1 cellular context compared by ENCODE assay signal in genomic region chr5:12911156-12911555, GRCh38.
TF ChIP-seq lines count a peak whose summit lies in the region.

No MANE protein-coding gene starts in this region.

TF ChIP-seq in SK-N-SH, 30 proteins besides CTCF, POLR2A, EP300 and RAD21 (continued from another document):
- TF ChIP-seq, protein P1, sequence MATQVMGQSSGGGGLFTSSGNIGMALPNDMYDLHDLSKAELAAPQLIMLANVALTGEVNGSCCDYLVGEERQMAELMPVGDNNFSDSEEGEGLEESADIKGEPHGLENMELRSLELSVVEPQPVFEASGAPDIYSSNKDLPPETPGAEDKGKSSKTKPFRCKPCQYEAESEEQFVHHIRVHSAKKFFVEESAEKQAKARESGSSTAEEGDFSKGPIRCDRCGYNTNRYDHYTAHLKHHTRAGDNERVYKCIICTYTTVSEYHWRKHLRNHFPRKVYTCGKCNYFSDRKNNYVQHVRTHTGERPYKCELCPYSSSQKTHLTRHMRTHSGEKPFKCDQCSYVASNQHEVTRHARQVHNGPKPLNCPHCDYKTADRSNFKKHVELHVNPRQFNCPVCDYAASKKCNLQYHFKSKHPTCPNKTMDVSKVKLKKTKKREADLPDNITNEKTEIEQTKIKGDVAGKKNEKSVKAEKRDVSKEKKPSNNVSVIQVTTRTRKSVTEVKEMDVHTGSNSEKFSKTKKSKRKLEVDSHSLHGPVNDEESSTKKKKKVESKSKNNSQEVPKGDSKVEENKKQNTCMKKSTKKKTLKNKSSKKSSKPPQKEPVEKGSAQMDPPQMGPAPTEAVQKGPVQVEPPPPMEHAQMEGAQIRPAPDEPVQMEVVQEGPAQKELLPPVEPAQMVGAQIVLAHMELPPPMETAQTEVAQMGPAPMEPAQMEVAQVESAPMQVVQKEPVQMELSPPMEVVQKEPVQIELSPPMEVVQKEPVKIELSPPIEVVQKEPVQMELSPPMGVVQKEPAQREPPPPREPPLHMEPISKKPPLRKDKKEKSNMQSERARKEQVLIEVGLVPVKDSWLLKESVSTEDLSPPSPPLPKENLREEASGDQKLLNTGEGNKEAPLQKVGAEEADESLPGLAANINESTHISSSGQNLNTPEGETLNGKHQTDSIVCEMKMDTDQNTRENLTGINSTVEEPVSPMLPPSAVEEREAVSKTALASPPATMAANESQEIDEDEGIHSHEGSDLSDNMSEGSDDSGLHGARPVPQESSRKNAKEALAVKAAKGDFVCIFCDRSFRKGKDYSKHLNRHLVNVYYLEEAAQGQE (IDR thresholded peaks at IDR 0.05; ENCODE audit: low read depth, low read length), result no peak
- TF ChIP-seq IRF3 (IDR thresholded peaks at IDR 0.05; ENCODE audit: low read depth, low read length), result no peak
- no peak for TF ChIP-seq FOSL2 (IDR thresholded peaks at IDR 0.05; ENCODE audit: borderline replicate concordance, low read depth)
- no peak for TF ChIP-seq RCOR1 (IDR thresholded peaks at IDR 0.05; ENCODE audit: low read length)
- TF ChIP-seq, protein P2, sequence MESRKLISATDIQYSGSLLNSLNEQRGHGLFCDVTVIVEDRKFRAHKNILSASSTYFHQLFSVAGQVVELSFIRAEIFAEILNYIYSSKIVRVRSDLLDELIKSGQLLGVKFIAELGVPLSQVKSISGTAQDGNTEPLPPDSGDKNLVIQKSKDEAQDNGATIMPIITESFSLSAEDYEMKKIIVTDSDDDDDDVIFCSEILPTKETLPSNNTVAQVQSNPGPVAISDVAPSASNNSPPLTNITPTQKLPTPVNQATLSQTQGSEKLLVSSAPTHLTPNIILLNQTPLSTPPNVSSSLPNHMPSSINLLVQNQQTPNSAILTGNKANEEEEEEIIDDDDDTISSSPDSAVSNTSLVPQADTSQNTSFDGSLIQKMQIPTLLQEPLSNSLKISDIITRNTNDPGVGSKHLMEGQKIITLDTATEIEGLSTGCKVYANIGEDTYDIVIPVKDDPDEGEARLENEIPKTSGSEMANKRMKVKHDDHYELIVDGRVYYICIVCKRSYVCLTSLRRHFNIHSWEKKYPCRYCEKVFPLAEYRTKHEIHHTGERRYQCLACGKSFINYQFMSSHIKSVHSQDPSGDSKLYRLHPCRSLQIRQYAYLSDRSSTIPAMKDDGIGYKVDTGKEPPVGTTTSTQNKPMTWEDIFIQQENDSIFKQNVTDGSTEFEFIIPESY (IDR thresholded peaks at IDR 0.05; ENCODE audit: borderline replicate concordance, low read depth), result no peak
- no peak for TF ChIP-seq RFX5 (IDR thresholded peaks at IDR 0.05; ENCODE audit: low read length)
- no peak for TF ChIP-seq RXRA (IDR thresholded peaks at IDR 0.05; ENCODE audit: borderline replicate concordance, low read depth)
- TF ChIP-seq MXI1 (IDR thresholded peaks at IDR 0.05; ENCODE audit: low read depth, low read length), result no peak
- no peak for TF ChIP-seq GABPA (IDR thresholded peaks at IDR 0.05; ENCODE audit: low read depth)
- no peak for TF ChIP-seq TCF12 (IDR thresholded peaks at IDR 0.05)
- TF ChIP-seq SIN3A (IDR thresholded peaks at IDR 0.05; ENCODE audit: borderline replicate concordance, low read depth, low read length), result no peak
- TF ChIP-seq MAX (IDR thresholded peaks at IDR 0.05; ENCODE audit: low read depth), result no peak
- TF ChIP-seq, protein P3, sequence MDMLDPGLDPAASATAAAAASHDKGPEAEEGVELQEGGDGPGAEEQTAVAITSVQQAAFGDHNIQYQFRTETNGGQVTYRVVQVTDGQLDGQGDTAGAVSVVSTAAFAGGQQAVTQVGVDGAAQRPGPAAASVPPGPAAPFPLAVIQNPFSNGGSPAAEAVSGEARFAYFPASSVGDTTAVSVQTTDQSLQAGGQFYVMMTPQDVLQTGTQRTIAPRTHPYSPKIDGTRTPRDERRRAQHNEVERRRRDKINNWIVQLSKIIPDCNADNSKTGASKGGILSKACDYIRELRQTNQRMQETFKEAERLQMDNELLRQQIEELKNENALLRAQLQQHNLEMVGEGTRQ (IDR thresholded peaks at IDR 0.05; ENCODE audit: borderline replicate concordance, low read depth, low read length), result no peak
- no peak for TF ChIP-seq POLR2AphosphoS5 (IDR thresholded peaks at IDR 0.05; ENCODE audit: low read depth, low read length)
- TF ChIP-seq GATA2 (CRISPR knock-in tag; IDR thresholded peaks at IDR 0.05), result no peak
- no peak for TF ChIP-seq FOXM1 (IDR thresholded peaks at IDR 0.05; ENCODE audit: low read depth)
- no peak for TF ChIP-seq EZH2phosphoT487 (IDR thresholded peaks at IDR 0.05; ENCODE audit: borderline replicate concordance, low read depth)
